ENCODE assay signal across 8 cellular contexts in genomic region chr9:503881-504852, GRCh38. TPM values are rescaled to one million over a fixed set of nuclear protein-coding genes. Genes with fewer than 3 reads are reported as not detected.
DNase-seq lines count a peak whose midpoint lies in the region; ATAC-seq and TF ChIP-seq lines count a peak whose summit lies in the region.

TSS of gene KANK1 (plus strand) at chr9:504695.

- TF ChIP-seq EP300 in transverse colon (IDR thresholded peaks at IDR 0.05; ENCODE audit: low read depth): no peak

- intact Hi-C loops in cardiac septum (cut with DNase I): no loop called here
- intact Hi-C loops in transverse colon (cut with DNase I; ENCODE audit: low total_unique reads): no loop called here

- H3K36me3 ChIP-seq in KOPT-K1 (ENCODE audit: insufficient read depth, low read length): no peaks in the 10 kb centered on the region
- H3K36me3 ChIP-seq in adipocyte (ENCODE audit: control insufficient read depth, insufficient read depth, low read length, severe bottlenecking): no peaks in the 10 kb centered on the region
- no peaks in the 10 kb centered on the region for H3K36me3 ChIP-seq in transverse colon

- peak; percentile 69 for TF ChIP-seq POLR2A in transverse colon (IDR thresholded peaks at IDR 0.05)

- peak within 1 kb of the TSS; percentile 72 for H3K9ac ChIP-seq in adipocyte (ENCODE audit: low read length)

- 0 to 1% methylated on average over 1 to 49 of the region's 119 CpGs for WGBS in transverse colon (ENCODE audit: low coverage in 1 of 2), 2 donors

- H3K4me1 ChIP-seq in adipocyte (ENCODE audit: control insufficient read depth, insufficient read depth, low read length) (peaks cover 8% of the 10 kb centered on the region), transverse colon (peaks cover 0 to 27% (median 24%) of the 10 kb centered on the region in 4 donors)

- peak within 1 kb of the TSS; percentile 82 for H3K4me3 ChIP-seq in adipocyte (ENCODE audit: low read length)
- peak within 1 kb of the TSS; percentile 58 to 70 (median 64) for H3K4me3 ChIP-seq in transverse colon

- H3K27me3 ChIP-seq in adipocyte (replicated peaks; ENCODE audit: control insufficient read depth, insufficient read depth, low read length) (peaks cover 11% of the 10 kb centered on the region), transverse colon (no peaks in the 10 kb centered on the region)

- DNase-seq in EL (peak; percentile 44), SW480 (ENCODE audit: low spot score) (peak; percentile 78), adipocyte (ENCODE audit: low read depth) (peak; percentile 77), cardiac septum (ENCODE audit: low spot score) (peak; percentile 87), pons (ENCODE audit: low spot score) (peak; percentile 69), transverse colon (peak; percentile 88)

- H3K27ac ChIP-seq in KOPT-K1 (ENCODE audit: low read depth, low read length, poor library complexity, severe bottlenecking): peak within 1 kb of the TSS; percentile 3
- H3K27ac ChIP-seq in transverse colon: peak within 1 kb of the TSS; percentile 85 to 95 (median 87)

- TF ChIP-seq CTCF in transverse colon (IDR thresholded peaks at IDR 0.05): peak in 1 of 5 experiments; percentile 35

- peak; percentile 78 for ATAC-seq in GM21737 (IDR thresholded peaks at IDR 0.05; ENCODE audit: unreplicated experiment)

- H3K9me3 ChIP-seq in KOPT-K1 (ENCODE audit: insufficient read depth, low read length, poor library complexity, severe bottlenecking) (no peaks in the 10 kb centered on the region), adipocyte (ENCODE audit: control insufficient read depth, low read length) (no peaks in the 10 kb centered on the region), transverse colon (no peaks in the 10 kb centered on the region)

- in situ Hi-C loops in transverse colon (cut with MboI; ENCODE audit: low pct_ligation_motif_present in 1 of 4, low pct_unique_long_range_greater_than_20kb in 1 of 4, low sequenced_read_pairs in 3 of 4): no loop called here

RNA-seq across cellular contexts. Expression of gene KANK1, which starts in this region (rescaled TPM):
- total RNA-seq in cardiac septum (90.1 TPM), transverse colon (10 to 100 TPM; 33.9 to 45.6 (median 43.1) TPM)

Comparison
In these comparisons a context has a peak if more than half of its experiments do, and no peak if none do; other contexts are left out.
1. Peak in every context shown above with its lines: DNase-seq, ATAC-seq, H3K4me3 ChIP-seq and H3K27ac ChIP-seq.